Comparison of ENCODE assay signal across 8 cellular contexts in the genomic region with DNA sequence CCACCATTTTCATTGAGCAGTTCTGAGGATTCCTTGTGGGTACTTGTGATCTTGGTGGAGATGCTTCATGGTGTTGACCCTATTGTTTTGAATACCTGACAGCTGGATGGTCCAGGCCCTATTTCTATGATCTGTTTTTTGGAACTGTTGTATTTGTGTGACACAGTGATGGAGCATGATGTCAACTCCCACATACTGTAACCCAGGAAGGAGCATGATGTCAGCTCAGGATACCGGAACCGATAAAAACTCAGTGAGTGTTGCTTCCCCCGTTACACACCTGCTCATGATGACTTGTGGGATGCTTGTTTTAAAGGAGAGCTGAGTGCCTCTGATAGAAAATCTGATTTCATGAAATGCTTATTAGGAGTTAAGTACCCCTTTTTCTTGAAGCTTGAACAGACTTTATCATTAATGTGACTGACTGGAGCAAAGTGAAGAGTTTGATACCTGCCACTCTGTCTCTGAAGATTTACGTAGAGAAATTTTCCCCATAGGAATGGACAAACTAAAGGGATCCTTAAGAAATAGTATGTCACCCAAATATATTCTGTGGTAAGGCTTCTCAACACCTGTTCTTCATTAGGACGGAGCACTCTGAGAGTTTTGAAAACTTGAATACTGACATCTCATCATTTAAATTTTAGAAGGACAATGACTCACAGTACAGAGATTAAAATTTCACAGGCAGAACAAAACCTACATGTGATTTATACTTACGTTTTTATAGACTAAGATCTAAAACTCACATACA. TPM values are rescaled to one million over a fixed set of nuclear protein-coding genes. Genes with fewer than 3 reads are reported as not detected.
DNase-seq lines count a peak whose midpoint lies in the region; ATAC-seq and TF ChIP-seq lines count a peak whose summit lies in the region.

No MANE protein-coding gene starts in this region.

- H3K9me3 Mint-ChIP-seq in activated T-cell treated with anti-CD3 and anti-CD28 coated beads, Interleukin-2, amount 50 U/mL, for 24 hours: no peaks in the 10 kb centered on the region

- peak overlapping the region; percentile 91 for H3K23ac ChIP-seq in IMR-90 (ENCODE audit: low read depth, low read length)

- dilution Hi-C loops in IMR-90 (cut with HindIII; ENCODE audit: low sequenced_read_pairs, unreplicated experiment): no loop called here

- TF ChIP-seq POLR2A in IMR-90 (IDR thresholded peaks at IDR 0.05; ENCODE audit: low read depth, low read length): no peak

- H3K4me1 Mint-ChIP-seq in activated T-cell treated with anti-CD3 and anti-CD28 coated beads, Interleukin-2, amount 50 U/mL, for 24 hours (ENCODE audit: low read depth): peaks cover 86% of the 10 kb centered on the region

- H3K4me2 ChIP-seq in IMR-90 (ENCODE audit: low read depth, low read length): peak overlapping the region; percentile 1; the same call in 1 of the 2 replicates

- peak overlapping the region; percentile 87 for H2AK9ac ChIP-seq in IMR-90 (replicated peaks; ENCODE audit: low read depth, low read length, poor library complexity)

- H3K4me1 ChIP-seq in IMR-90 (ENCODE audit: control insufficient read depth, insufficient read depth, low read length) (peaks cover 38% of the 10 kb centered on the region), skeletal muscle tissue (ENCODE audit: control insufficient read depth in 3 of 3, insufficient read depth in 3 of 3, low read length in 3 of 3) (peaks cover 49 to 60% (median 50%) of the 10 kb centered on the region in 3 donors)

- H3K79me1 ChIP-seq in IMR-90 (ENCODE audit: low read depth in 1 of 2, low read length in 2 of 2): peaks cover 55 to 77% of the 10 kb centered on the region in 2 experiments

- H3K27me3 Mint-ChIP-seq in activated T-cell treated with anti-CD3 and anti-CD28 coated beads, Interleukin-2, amount 50 U/mL, for 24 hours: no peaks in the 10 kb centered on the region

- peak overlapping the region; percentile 97 for H4K91ac ChIP-seq in IMR-90 (ENCODE audit: insufficient read depth, low read depth, low read length)

- peak overlapping the region; percentile 62 for H3K9ac ChIP-seq in IMR-90 (ENCODE audit: low read depth, low read length)
- H3K9ac ChIP-seq in skeletal muscle tissue (ENCODE audit: low read depth in 1 of 3, low read length in 3 of 3): peak overlapping the region; percentile 73 to 89 (median 86)

- H2BK20ac ChIP-seq in IMR-90 (ENCODE audit: low read depth, low read length): peak overlapping the region; percentile 90

- H3K9me3 ChIP-seq in IMR-90 (ENCODE audit: control insufficient read depth, insufficient read depth, low read length) (no peaks in the 10 kb centered on the region), skeletal muscle tissue (ENCODE audit: control insufficient read depth in 3 of 3, low read length in 3 of 3) (no peaks in the 10 kb centered on the region)

- H3K27ac ChIP-seq in IMR-90 (ENCODE audit: insufficient read depth, low read length) (peak overlapping the region; percentile 87), skeletal muscle tissue (ENCODE audit: low read depth, low read length) (peak overlapping the region; percentile 97)

- peak overlapping the region; percentile 99 for H3K4ac ChIP-seq in IMR-90 (ENCODE audit: low read depth, low read length)

- no peak overlapping the region for H3K4me3 ChIP-seq in IMR-90 (ENCODE audit: insufficient read depth, low read depth, low read length)
- H3K4me3 ChIP-seq in fibroblast of villous mesenchyme (ENCODE audit: low read depth, low read length): no peak overlapping the region
- H3K4me3 ChIP-seq in skeletal muscle tissue (ENCODE audit: low read length in 3 of 3): peak overlapping the region; percentile 36 to 67 (median 46)

- peak overlapping the region; percentile 97; the same call in 2 of the 3 replicates for H2BK15ac ChIP-seq in IMR-90 (ENCODE audit: low read depth, low read length)

- H4K5ac ChIP-seq in IMR-90 (ENCODE audit: low read depth, low read length): peak overlapping the region; percentile 51

- WGBS in IMR-90 (ENCODE audit: extremely low coverage in 2 of 2, insufficient read length in 1 of 2), 2 experiments: no CpG with 5 or more reads among the region's 6 CpGs

- BruUV-seq in IMR-90 (replicated peaks; lab: Mats Ljungman, UMichigan): no TSS peak

- TF ChIP-seq CTCF in IMR-90 (conservative IDR thresholded peaks at IDR 0.05; ENCODE audit: low read depth, low read length) (no peak), fibroblast of villous mesenchyme (IDR thresholded peaks at IDR 0.05; ENCODE audit: insufficient read depth, low read depth, low read length) (no peak)

- H3K36me3 ChIP-seq in IMR-90 (ENCODE audit: control insufficient read depth, insufficient read depth, low read length): peaks cover 59% of the 10 kb centered on the region
- peaks cover 9 to 21% (median 19%) of the 10 kb centered on the region in 3 donors for H3K36me3 ChIP-seq in skeletal muscle tissue (ENCODE audit: control insufficient read depth in 3 of 3, insufficient read depth in 3 of 3, low read length in 3 of 3)

- H3K27me3 ChIP-seq in IMR-90 (ENCODE audit: control insufficient read depth, insufficient read depth, low read length) (no peaks in the 10 kb centered on the region), skeletal muscle tissue (ENCODE audit: control insufficient read depth in 3 of 3, insufficient read depth in 3 of 3, low read length in 3 of 3) (no peaks in the 10 kb centered on the region)

- TF ChIP-seq RAD21 in IMR-90 (IDR thresholded peaks at IDR 0.05; ENCODE audit: low read length): no peak

- H3K18ac ChIP-seq in IMR-90 (ENCODE audit: low read depth, low read length): peak overlapping the region; percentile 82

- CTCF ChIA-PET in IMR-90 (lab: Yijun Ruan, JAX): interaction anchor here (0.8 to 1.6 kb wide), 4 partner anchors 10 to 39 kb away, joined by 3 to 8 read pairs (median 4); no protein-coding TSS in a partner anchor

- H3K36me3 Mint-ChIP-seq in activated T-cell treated with anti-CD3 and anti-CD28 coated beads, Interleukin-2, amount 50 U/mL, for 24 hours (ENCODE audit: low read depth): peaks cover 54% of the 10 kb centered on the region

- H3K27ac Mint-ChIP-seq in activated T-cell treated with anti-CD3 and anti-CD28 coated beads, Interleukin-2, amount 50 U/mL, for 24 hours: peak overlapping the region; percentile 99

- H2AK5ac ChIP-seq in IMR-90 (ENCODE audit: low read depth, low read length): peak overlapping the region; percentile 99

- in situ Hi-C loops in IMR-90 (cut with MboI; ENCODE audit: low sequenced_read_pairs): no loop called here

- intact Hi-C loops in IMR-90 (cut with micrococcal nuclease): loop anchor here (2.0 kb wide), 1 partner anchor 35 kb away; no protein-coding TSS in a partner anchor

- H2AFZ ChIP-seq in IMR-90 (replicated peaks; ENCODE audit: low read length, poor library complexity): no peak overlapping the region

- H3K14ac ChIP-seq in IMR-90 (replicated peaks; ENCODE audit: low read depth, low read length): peak overlapping the region; percentile 96

- DNase-seq in IMR-90 (peak; percentile 50), fibroblast of villous mesenchyme (ENCODE audit: low read depth) (peak; percentile 52), kidney glomerular epithelial cell (lab: John Stamatoyannopoulos, UW) (no peak), NCI-H524 (lab: John Stamatoyannopoulos, UW) (no peak)
- DNase-seq in activated T-cell treated with anti-CD3 and anti-CD28 coated beads, Interleukin-2, amount 50 U/mL, for 24 hours: no peak
- DNase-seq in effector CD8-positive, alpha-beta T cell (lab: John Stamatoyannopoulos, UW): no peak

- H4K20me1 ChIP-seq in IMR-90 (ENCODE audit: insufficient read depth, low read length): no peaks in the 10 kb centered on the region

- H4K8ac ChIP-seq in IMR-90 (ENCODE audit: low read depth in 2 of 2, low read length in 2 of 2): peak overlapping the region; percentile 64 to 98

- peak overlapping the region; percentile 80 for H3K4me3 Mint-ChIP-seq in activated T-cell treated with anti-CD3 and anti-CD28 coated beads, Interleukin-2, amount 50 U/mL, for 24 hours

- H3K9me1 ChIP-seq in IMR-90 (ENCODE audit: insufficient read depth, low read length): peaks cover 41% of the 10 kb centered on the region

- peak overlapping the region; percentile 99 for H2BK5ac ChIP-seq in IMR-90 (ENCODE audit: low read depth, low read length, poor library complexity, severe bottlenecking)

- H3K56ac ChIP-seq in IMR-90 (ENCODE audit: extremely low read depth, insufficient read depth, low read length): peak overlapping the region; percentile 90

- ATAC-seq in IMR-90 (ENCODE audit: low read depth) (no peak), GM19397 (IDR thresholded peaks at IDR 0.05; ENCODE audit: unreplicated experiment) (no peak)

- H2BK120ac ChIP-seq in IMR-90 (ENCODE audit: low read depth, low read length): peak overlapping the region; percentile 89

- POLR2A ChIA-PET in IMR-90 (lab: Charles Lee; ENCODE audit: unreplicated experiment): interaction anchor here (1.4 to 1.8 kb wide), 3 partner anchors 9 to 47 kb away, joined by 3 to 9 read pairs (median 6); no protein-coding TSS in a partner anchor

TF ChIP-seq in IMR-90, 13 proteins besides CTCF, POLR2A, EP300 and RAD21:
- no peak for TF ChIP-seq FOS (IDR thresholded peaks at IDR 0.05; ENCODE audit: low read depth, low read length)
- no peak for TF ChIP-seq CEBPB (IDR thresholded peaks at IDR 0.05; ENCODE audit: low read depth, low read length)
- TF ChIP-seq, protein P1, sequence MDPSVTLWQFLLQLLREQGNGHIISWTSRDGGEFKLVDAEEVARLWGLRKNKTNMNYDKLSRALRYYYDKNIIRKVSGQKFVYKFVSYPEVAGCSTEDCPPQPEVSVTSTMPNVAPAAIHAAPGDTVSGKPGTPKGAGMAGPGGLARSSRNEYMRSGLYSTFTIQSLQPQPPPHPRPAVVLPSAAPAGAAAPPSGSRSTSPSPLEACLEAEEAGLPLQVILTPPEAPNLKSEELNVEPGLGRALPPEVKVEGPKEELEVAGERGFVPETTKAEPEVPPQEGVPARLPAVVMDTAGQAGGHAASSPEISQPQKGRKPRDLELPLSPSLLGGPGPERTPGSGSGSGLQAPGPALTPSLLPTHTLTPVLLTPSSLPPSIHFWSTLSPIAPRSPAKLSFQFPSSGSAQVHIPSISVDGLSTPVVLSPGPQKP (IDR thresholded peaks at IDR 0.05; ENCODE audit: borderline replicate concordance, low read depth, low read length): no peak
- no peak for TF ChIP-seq MAZ (IDR thresholded peaks at IDR 0.05; ENCODE audit: borderline replicate concordance, low read depth, low read length)
- TF ChIP-seq, protein P2, sequence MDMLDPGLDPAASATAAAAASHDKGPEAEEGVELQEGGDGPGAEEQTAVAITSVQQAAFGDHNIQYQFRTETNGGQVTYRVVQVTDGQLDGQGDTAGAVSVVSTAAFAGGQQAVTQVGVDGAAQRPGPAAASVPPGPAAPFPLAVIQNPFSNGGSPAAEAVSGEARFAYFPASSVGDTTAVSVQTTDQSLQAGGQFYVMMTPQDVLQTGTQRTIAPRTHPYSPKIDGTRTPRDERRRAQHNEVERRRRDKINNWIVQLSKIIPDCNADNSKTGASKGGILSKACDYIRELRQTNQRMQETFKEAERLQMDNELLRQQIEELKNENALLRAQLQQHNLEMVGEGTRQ (IDR thresholded peaks at IDR 0.05; ENCODE audit: low read depth, low read length): no peak

RNA-seq across cellular contexts. Expression of a gene that starts 45.3 kb away (rescaled TPM):
- total RNA-seq in IMR-90 (2012; rRNA removed) (230 and 274 TPM in 2 replicates), fibroblast of villous mesenchyme (210 and 326 TPM in 2 replicates), skeletal muscle tissue (29.7 TPM)
- 44.9 and 45.1 TPM in 2 replicates for polyA plus RNA-seq in IMR-90 (2012; rRNA removed)
- 15.3 and 16.3 TPM in 2 replicates for polyA plus RNA-seq in IMR-90 (2012; cell fraction: cytosol; rRNA removed)
- 12.9 and 53.4 TPM in 2 replicates for polyA plus RNA-seq in IMR-90 (2012; cell fraction: nucleus; rRNA removed; ENCODE audit: low replicate concordance)

Comparison
In these comparisons a context has a peak if more than half of its experiments do, and no peak if none do; other contexts are left out.
1. DNase-seq: peak in IMR-90 (single experiment) and fibroblast of villous mesenchyme (single experiment); none in activated T-cell treated with anti-CD3 and anti-CD28 coated beads, Interleukin-2, amount 50 U/mL, for 24 hours (single experiment), effector CD8-positive, alpha-beta T cell (single experiment), kidney glomerular epithelial cell (single experiment) and NCI-H524 (0 of 2).
2. H3K4me3 ChIP-seq: peak in skeletal muscle tissue (3 of 3); none in IMR-90 (single experiment) and fibroblast of villous mesenchyme (single experiment).